Comparison of ENCODE assay signal across 22 cellular contexts in the genomic region with DNA sequence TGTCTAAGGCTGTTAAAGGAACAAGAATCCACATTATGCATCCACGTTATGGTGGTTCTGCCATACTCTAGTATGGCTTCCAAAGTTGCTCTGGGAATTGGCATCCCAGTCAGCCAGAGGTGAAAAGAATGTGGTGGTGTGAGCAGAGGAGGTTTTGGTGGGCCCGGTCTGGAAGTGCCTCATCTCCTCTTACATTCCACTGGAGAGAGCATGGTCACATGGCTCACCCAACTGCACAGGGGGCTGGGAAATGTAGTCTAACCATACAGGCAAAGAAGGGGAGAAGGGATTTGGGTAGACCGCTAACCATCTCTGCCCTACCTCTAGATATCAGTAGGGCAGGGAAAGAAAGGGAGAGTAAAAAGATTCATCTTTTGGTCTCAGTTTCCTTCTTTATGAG. TPM values are rescaled to one million over a fixed set of nuclear protein-coding genes. Genes with fewer than 3 reads are reported as not detected.
A peak's percentile ranks its signal among the peaks of the same experiment; 100 is the strongest.
DNase-seq lines count a peak whose midpoint lies in the region; ATAC-seq and TF ChIP-seq lines count a peak whose summit lies in the region.
"Had no signal": no experiment of that assay in that cellular context is flagged by ENCODE, and none has a peak within 500 bp of the region (broad histone marks: within the 10 kb centered on the region; RNA-seq: fewer than 3 reads in every experiment).

No MANE protein-coding gene starts in this region.

- no TSS peak for BruUV-seq in Caco-2 (replicated peaks; lab: Mats Ljungman, UMichigan)

- peaks cover 57% of the 10 kb centered on the region for H3K4me1 Mint-ChIP-seq in Caco-2 (ENCODE audit: low read depth, unreplicated experiment)

- DNase-seq in Caco-2 (no peak), WERI-Rb-1 (no peak), islet precursor cell (peak; percentile 58), NCI-H345 treated with DMSO at 0.1 percent for 48 hours (lab: John Stamatoyannopoulos, UW; ENCODE audit: unreplicated experiment) (no peak), DMS79 (lab: John Stamatoyannopoulos, UW) (no peak)
- DNase-seq in activated naive CD4-positive, alpha-beta T cell treated with anti-CD3 and anti-CD28 coated beads, Interleukin-2, amount 50 U/mL, for 16 hours: no peak
- DNase-seq: AML-193, DMS 273 treated with DMSO at 0.1 percent for 48 hours, GF-D8, Karpas-422, NCI-H1048, NCI-H1436, NCI-H1930, NCI-H226, NCI-H526 had no signal

- POLR2A ChIA-PET in Caco-2 (lab: Charles Lee) (no interaction called here), HEK293 (lab: Yijun Ruan, JAX) (interaction anchor here (0.5 kb wide), 1 partner anchor 63 kb away, joined by 3 read pairs; no protein-coding TSS in a partner anchor)

- H3K4me3 ChIP-seq in Caco-2 (ENCODE audit: low read depth, low read length) (no peak overlapping the region), HEK293 (ENCODE audit: low read depth, low read length) (no peak overlapping the region), WERI-Rb-1 (ENCODE audit: low read depth, low read length) (no peak overlapping the region)
- H3K4me3 ChIP-seq: MG63, SJSA1 had no signal

- H3K9me3 ChIP-seq in Caco-2: no peaks in the 10 kb centered on the region
- H3K9me3 ChIP-seq in HEK293 (ENCODE audit: control insufficient read depth, insufficient read depth, low read depth, low read length): no peaks in the 10 kb centered on the region
- H3K9me3 ChIP-seq in WERI-Rb-1 (ENCODE audit: severe bottlenecking): peaks cover under 1% of the 10 kb centered on the region
- H3K9me3 ChIP-seq: MG63, SJSA1 had no signal

- H3K27me3 Mint-ChIP-seq in Caco-2 (ENCODE audit: insufficient read depth, unreplicated experiment): no peaks in the 10 kb centered on the region

- no peak for ATAC-seq in GM21717 (IDR thresholded peaks at IDR 0.05; ENCODE audit: unreplicated experiment)
- ATAC-seq: PC-3 had no signal

- no peaks in the 10 kb centered on the region for H3K36me3 ChIP-seq in Caco-2 (ENCODE audit: control insufficient read depth, insufficient read depth, low read length)
- no peaks in the 10 kb centered on the region for H3K36me3 ChIP-seq in HEK293 (ENCODE audit: control insufficient read depth in 2 of 2, insufficient read depth in 1 of 2, low read length in 2 of 2)
- H3K36me3 ChIP-seq in WERI-Rb-1: peaks cover 8% of the 10 kb centered on the region

- peaks cover 9% of the 10 kb centered on the region for H3K9me3 Mint-ChIP-seq in Caco-2 (ENCODE audit: unreplicated experiment)
- H3K9me3 Mint-ChIP-seq: CD14-positive monocyte, HFFc6 had no signal

- no peak overlapping the region for H3K27ac ChIP-seq in HEK293 (ENCODE audit: extremely low read depth, low read depth, low read length)
- peak overlapping the region; percentile 83 for H3K27ac ChIP-seq in WERI-Rb-1
- H3K27ac ChIP-seq: SJSA1 had no signal

- H3K4me1 ChIP-seq in Caco-2 (peaks cover 69% of the 10 kb centered on the region), HEK293 (ENCODE audit: control insufficient read depth, insufficient read depth, low read length) (peaks cover 4% of the 10 kb centered on the region)

- no peak overlapping the region for H3K4me3 Mint-ChIP-seq in Caco-2 (ENCODE audit: unreplicated experiment)
- H3K4me3 Mint-ChIP-seq: CD14-positive monocyte, HFFc6 had no signal

- intact Hi-C loops in Caco-2 (cut with micrococcal nuclease; ENCODE audit: unreplicated experiment): no loop called here

- H3K27me3 ChIP-seq in Caco-2 (replicated peaks; ENCODE audit: control insufficient read depth, insufficient read depth, low read length) (no peaks in the 10 kb centered on the region), WERI-Rb-1 (ENCODE audit: insufficient read depth, low read depth, severe bottlenecking) (no peaks in the 10 kb centered on the region)
- H3K27me3 ChIP-seq: MG63, SJSA1 had no signal

- H3K36me3 Mint-ChIP-seq in Caco-2 (ENCODE audit: insufficient read depth, unreplicated experiment): peaks cover 25% of the 10 kb centered on the region

- peak overlapping the region; percentile 10 for H3K27ac Mint-ChIP-seq in Caco-2 (ENCODE audit: unreplicated experiment)

- TF ChIP-seq CTCF in Caco-2 (IDR thresholded peaks at IDR 0.05; ENCODE audit: insufficient read depth in 1 of 2, low read depth in 1 of 2, low read length in 1 of 2, severe bottlenecking in 1 of 2, unreplicated experiment in 1 of 2) (no peak), HEK293 (tag by site-specific recombination; IDR thresholded peaks at IDR 0.05) (no peak), WERI-Rb-1 (IDR thresholded peaks at IDR 0.05; ENCODE audit: low read depth, low read length) (no peak)

- CTCF ChIA-PET in Caco-2 (lab: Charles Lee): interaction anchor here (0.6 to 0.7 kb wide), 2 partner anchors 17 to 120 kb away, joined by 3 read pairs; no protein-coding TSS in a partner anchor
- CTCF ChIA-PET in HEK293 (lab: Yijun Ruan, JAX): interaction anchor here (0.6 to 1.0 kb wide), 3 partner anchors 60 to 293 kb away, joined by 3 to 5 read pairs (median 3); no protein-coding TSS in a partner anchor

TF ChIP-seq in HEK293, 187 proteins besides CTCF, POLR2A, EP300 and RAD21:
- TF ChIP-seq, protein P1, sequence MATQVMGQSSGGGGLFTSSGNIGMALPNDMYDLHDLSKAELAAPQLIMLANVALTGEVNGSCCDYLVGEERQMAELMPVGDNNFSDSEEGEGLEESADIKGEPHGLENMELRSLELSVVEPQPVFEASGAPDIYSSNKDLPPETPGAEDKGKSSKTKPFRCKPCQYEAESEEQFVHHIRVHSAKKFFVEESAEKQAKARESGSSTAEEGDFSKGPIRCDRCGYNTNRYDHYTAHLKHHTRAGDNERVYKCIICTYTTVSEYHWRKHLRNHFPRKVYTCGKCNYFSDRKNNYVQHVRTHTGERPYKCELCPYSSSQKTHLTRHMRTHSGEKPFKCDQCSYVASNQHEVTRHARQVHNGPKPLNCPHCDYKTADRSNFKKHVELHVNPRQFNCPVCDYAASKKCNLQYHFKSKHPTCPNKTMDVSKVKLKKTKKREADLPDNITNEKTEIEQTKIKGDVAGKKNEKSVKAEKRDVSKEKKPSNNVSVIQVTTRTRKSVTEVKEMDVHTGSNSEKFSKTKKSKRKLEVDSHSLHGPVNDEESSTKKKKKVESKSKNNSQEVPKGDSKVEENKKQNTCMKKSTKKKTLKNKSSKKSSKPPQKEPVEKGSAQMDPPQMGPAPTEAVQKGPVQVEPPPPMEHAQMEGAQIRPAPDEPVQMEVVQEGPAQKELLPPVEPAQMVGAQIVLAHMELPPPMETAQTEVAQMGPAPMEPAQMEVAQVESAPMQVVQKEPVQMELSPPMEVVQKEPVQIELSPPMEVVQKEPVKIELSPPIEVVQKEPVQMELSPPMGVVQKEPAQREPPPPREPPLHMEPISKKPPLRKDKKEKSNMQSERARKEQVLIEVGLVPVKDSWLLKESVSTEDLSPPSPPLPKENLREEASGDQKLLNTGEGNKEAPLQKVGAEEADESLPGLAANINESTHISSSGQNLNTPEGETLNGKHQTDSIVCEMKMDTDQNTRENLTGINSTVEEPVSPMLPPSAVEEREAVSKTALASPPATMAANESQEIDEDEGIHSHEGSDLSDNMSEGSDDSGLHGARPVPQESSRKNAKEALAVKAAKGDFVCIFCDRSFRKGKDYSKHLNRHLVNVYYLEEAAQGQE (tag by site-specific recombination; IDR thresholded peaks at IDR 0.05): no peak
- no peak for TF ChIP-seq ZNF544 (tag by site-specific recombination; IDR thresholded peaks at IDR 0.05)
- TF ChIP-seq ZNF394 (tag by site-specific recombination; IDR thresholded peaks at IDR 0.05; ENCODE audit: borderline replicate concordance): no peak
- TF ChIP-seq ZFP69B (tag by site-specific recombination; IDR thresholded peaks at IDR 0.05): 0 out of 2 replicates have a peak, but pooled peaks have one; percentile 25
- TF ChIP-seq ZNF670 (tag by site-specific recombination; IDR thresholded peaks at IDR 0.05; ENCODE audit: low read depth): no peak
- TF ChIP-seq, protein P2, sequence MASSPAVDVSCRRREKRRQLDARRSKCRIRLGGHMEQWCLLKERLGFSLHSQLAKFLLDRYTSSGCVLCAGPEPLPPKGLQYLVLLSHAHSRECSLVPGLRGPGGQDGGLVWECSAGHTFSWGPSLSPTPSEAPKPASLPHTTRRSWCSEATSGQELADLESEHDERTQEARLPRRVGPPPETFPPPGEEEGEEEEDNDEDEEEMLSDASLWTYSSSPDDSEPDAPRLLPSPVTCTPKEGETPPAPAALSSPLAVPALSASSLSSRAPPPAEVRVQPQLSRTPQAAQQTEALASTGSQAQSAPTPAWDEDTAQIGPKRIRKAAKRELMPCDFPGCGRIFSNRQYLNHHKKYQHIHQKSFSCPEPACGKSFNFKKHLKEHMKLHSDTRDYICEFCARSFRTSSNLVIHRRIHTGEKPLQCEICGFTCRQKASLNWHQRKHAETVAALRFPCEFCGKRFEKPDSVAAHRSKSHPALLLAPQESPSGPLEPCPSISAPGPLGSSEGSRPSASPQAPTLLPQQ (tag by site-specific recombination; IDR thresholded peaks at IDR 0.05): peak; percentile 70
- TF ChIP-seq RBAK (tag by site-specific recombination; IDR thresholded peaks at IDR 0.05): no peak

RNA-seq across cellular contexts. Expression of gene HEG1, which starts 3.2 kb away (rescaled TPM):
- total RNA-seq in Caco-2 (2022): 51.8 and 69.8 TPM in 2 replicates
